ENCODE assay signal across 1 cellular context in genomic region chr4:107987916-107988762, GRCh38.
TF ChIP-seq lines count a peak whose summit lies in the region.

No MANE protein-coding gene starts in this region.

TF ChIP-seq in GM23338, 12 proteins besides CTCF, POLR2A, EP300 and RAD21 (continued from another document):
- TF ChIP-seq ZNF462 (CRISPR knock-in tag; IDR thresholded peaks at IDR 0.05) (no peak), EZH2 (IDR thresholded peaks at IDR 0.05; ENCODE audit: low read depth, unreplicated experiment) (no peak), ZNF114 (CRISPR knock-in tag; IDR thresholded peaks at IDR 0.05) (no peak), CREB1 (CRISPR knock-in tag; IDR thresholded peaks at IDR 0.05; ENCODE audit: low read depth) (no peak), POLR2AphosphoS5 (IDR thresholded peaks at IDR 0.05; ENCODE audit: low read depth) (no peak)
